In the genomic region with DNA sequence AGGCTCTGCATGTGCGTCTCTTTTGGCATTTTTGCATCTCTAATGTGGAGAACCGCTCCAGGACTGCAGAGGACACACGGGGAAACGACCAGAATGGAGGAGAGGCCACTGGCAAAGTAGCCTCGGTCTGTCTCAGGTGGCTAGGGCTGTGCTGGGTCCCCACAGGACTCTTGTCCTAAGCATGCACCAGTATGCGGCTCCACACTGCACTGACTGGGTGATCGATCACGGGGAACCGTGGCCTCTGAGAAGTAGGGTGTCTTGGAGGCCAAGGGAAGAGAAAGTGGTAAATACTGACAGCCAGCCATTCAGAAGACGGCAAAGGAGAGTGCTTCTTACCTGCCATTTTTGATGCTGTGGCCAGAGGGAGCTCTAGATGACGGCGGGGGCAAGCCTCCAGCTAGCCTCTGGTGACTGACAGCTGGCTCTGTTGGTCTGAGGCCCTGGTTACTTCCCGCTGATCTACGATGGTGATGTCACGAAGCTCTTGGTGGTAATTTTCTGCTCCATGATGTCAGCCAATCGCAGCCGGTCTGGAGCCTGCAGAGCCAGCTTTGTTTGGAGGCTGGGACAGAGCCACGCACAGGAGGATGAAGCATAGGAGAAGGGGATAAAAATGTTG, we compare ENCODE assay signal across 8 cellular contexts. TPM values are rescaled to one million over a fixed set of nuclear protein-coding genes. Genes with fewer than 3 reads are reported as not detected.
DNase-seq lines count a peak whose midpoint lies in the region; ATAC-seq and TF ChIP-seq lines count a peak whose summit lies in the region.

No MANE protein-coding gene starts in this region.

- H3K36me3 Mint-ChIP-seq in mesothelial cell of epicardium = no peaks in the 10 kb centered on the region

- no peak overlapping the region for H3K4me3 Mint-ChIP-seq in mesothelial cell of epicardium

- no peaks in the 10 kb centered on the region for H3K27me3 Mint-ChIP-seq in mesothelial cell of epicardium (ENCODE audit: low read depth)

- H3K9me3 Mint-ChIP-seq in mesothelial cell of epicardium = peaks cover 4% of the 10 kb centered on the region

- ATAC-seq in HG03378 (IDR thresholded peaks at IDR 0.05; ENCODE audit: unreplicated experiment) = peak; percentile 70

- H3K27ac Mint-ChIP-seq in mesothelial cell of epicardium = peak overlapping the region; percentile 10

- H3K4me1 Mint-ChIP-seq in mesothelial cell of epicardium = peaks cover 6% of the 10 kb centered on the region

- TF ChIP-seq CTCF in mesothelial cell of epicardium (IDR thresholded peaks at IDR 0.05; ENCODE audit: unreplicated experiment) = no peak

- DNase-seq in NCI-H524 (lab: John Stamatoyannopoulos, UW) (peak; percentile 12 to 43), NCI-H524 treated with DMSO at 0.1 percent for 48 hours (lab: John Stamatoyannopoulos, UW) (no peak), SHP77 (lab: John Stamatoyannopoulos, UW) (peak; percentile 82 to 83), mesothelial cell of epicardium (ENCODE audit: low spot score in 2 of 2, unreplicated experiment in 2 of 2) (no peak), middle frontal gyrus (ENCODE audit: extremely low spot score, low spot score) (no peak), NCI-H446 (lab: John Stamatoyannopoulos, UW) (no peak)
- no peak for DNase-seq in stimulated activated CD4-positive, alpha-beta T cell treated with anti-CD3 and anti-CD28 coated beads, Interleukin-2, amount 100 ng/mL, for 24 hours

RNA-seq across cellular contexts. Expression of gene GADD45G, which starts 40.4 kb away (rescaled TPM):
- total RNA-seq in mesothelial cell of epicardium = 1.0 to 2.0 TPM (median 1.8 TPM) in 3 replicates

Comparison
In these comparisons a context has a peak if more than half of its experiments do, and no peak if none do; other contexts are left out.
1. DNase-seq: peak in NCI-H524 (2 of 2) and SHP77 (2 of 2); none in NCI-H524 treated with DMSO at 0.1 percent for 48 hours (single experiment), mesothelial cell of epicardium (0 of 2), stimulated activated CD4-positive, alpha-beta T cell treated with anti-CD3 and anti-CD28 coated beads, Interleukin-2, amount 100 ng/mL, for 24 hours (0 of 2), middle frontal gyrus (single experiment) and NCI-H446 (0 of 2).